ENCODE assay signal across 27 cellular contexts in genomic region chr5:111787006-111787405, GRCh38.
"Had no signal": no experiment of that assay in that cellular context is flagged by ENCODE, and none has a peak within 500 bp of the region (broad histone marks: within the 10 kb centered on the region; RNA-seq: fewer than 3 reads in every experiment).

No MANE protein-coding gene starts in this region.

- H3K36me3 ChIP-seq: adrenal gland, breast epithelium had no signal

- H3K4me3 ChIP-seq: adrenal gland, breast epithelium, SK-N-MC had no signal

- H3K27me3 ChIP-seq: adrenal gland, breast epithelium had no signal

- H3K27ac ChIP-seq: adrenal gland, breast epithelium, SK-N-MC had no signal

- H3K4me1 ChIP-seq: adrenal gland, breast epithelium had no signal

- DNase-seq: activated CD4-positive, alpha-beta T cell treated with anti-CD3 and anti-CD28 coated beads for 48 hours; activated CD4-positive, alpha-beta T cell treated with anti-CD3 and anti-CD28 coated beads, Interleukin-2, amount 50 U/mL, for 4 hours; activated CD4-positive, CD25-positive, alpha-beta regulatory T cell treated with anti-CD3 and anti-CD28 coated beads, Interleukin-2, amount 50 U/mL, for 72 hours; activated CD8-positive, alpha-beta memory T cell treated with anti-CD3 and anti-CD28 coated beads, Interleukin-2, amount 50 U/mL, for 48 hours; activated CD8-positive, alpha-beta T cell treated with anti-CD3 and anti-CD28 coated beads, Interleukin-2, amount 10 ng/mL, durations not matched to agents 7 days and 5 days; activated naive CD4-positive, alpha-beta T cell treated with anti-CD3 and anti-CD28 coated beads, Interleukin-2, amount 50 U/mL, for 16 hours; activated naive CD8-positive, alpha-beta T cell treated with anti-CD3 and anti-CD28 coated beads, Interleukin-2, amount 10 ng/mL, durations not matched to agents 7 days and 5 days; activated T-cell treated with anti-CD3 and anti-CD28 coated beads, Interleukin-2, amount 50 U/mL, for 1 hour; adrenal gland; anterior cingulate cortex; caudate nucleus; Kasumi-1; KBM-7; NCI-H1092 treated with DMSO at 0.1 percent for 48 hours; NCI-H1417 treated with DMSO at 0.1 percent for 48 hours; NCI-H1694; NCI-H2029 treated with DMSO at 0.1 percent for 48 hours; NCI-H345; NCI-H510A; NCI-H526 treated with DMSO at 0.1 percent for 48 hours; NCI-H82; RPMI8226; SW 1271 had no signal

- H3K9me3 ChIP-seq: adrenal gland, breast epithelium had no signal

- ATAC-seq: activated CD8-positive, alpha-beta T cell treated with anti-CD3 and anti-CD28 coated beads, Interleukin-2, amount 10 ng/mL, durations not matched to agents 7 days and 5 days; Panc1; Right ventricle myocardium inferior had no signal
